In genomic region chr3:82741346-82741745, GRCh38 we compare ENCODE assay signal across 30 cellular contexts.
"Had no signal": no experiment of that assay in that cellular context is flagged by ENCODE, and none has a peak within 500 bp of the region (broad histone marks: within the 10 kb centered on the region; RNA-seq: fewer than 3 reads in every experiment).

No MANE protein-coding gene starts in this region.

- H3K9me3 ChIP-seq: ovary, psoas muscle, suprapubic skin, testis, tibial artery, transverse colon, upper lobe of right lung, uterus had no signal

- DNase-seq: naive thymus-derived CD8-positive, alpha-beta T cell; nephron progenitor cell; nucleus accumbens; ovary; posterior cingulate gyrus; psoas muscle; right cardiac atrium; spleen; stimulated activated CD4-positive, alpha-beta T cell treated with anti-CD3 and anti-CD28 coated beads, Interleukin-12 subunit alpha, Interleukin-12 subunit beta, amount 100 ng/mL, for 4 hours; stimulated activated CD4-positive, alpha-beta T cell treated with anti-CD3 and anti-CD28 coated beads, Interleukin-1b, Interleukin-23, amount 100 ng/mL, for 48 hours; stimulated activated CD4-positive, alpha-beta T cell treated with anti-CD3 and anti-CD28 coated beads, Interleukin-4, amount 100 ng/mL, for 1 hour; stimulated activated CD4-positive, alpha-beta T cell treated with anti-CD3 and anti-CD28 coated beads, Interleukin-4, amount 100 ng/mL, for 4 hours; stimulated activated CD8-positive, alpha-beta memory T cell treated with anti-CD3 and anti-CD28 coated beads, Interleukin-4, amount 100 ng/mL, for 48 hours; stimulated activated naive CD4-positive, alpha-beta T cell; stimulated activated naive CD8-positive, alpha-beta T cell treated with anti-CD3 and anti-CD28 coated beads, Interleukin-15, amount 100 ng/mL, for 72 hours; stimulated activated naive CD8-positive, alpha-beta T cell treated with anti-CD3 and anti-CD28 coated beads, Interleukin-15, Interleukin-2, amounts not matched to agents 100 U/mL and 50 U/mL, for 24 hours; substantia nigra; testis; tibial artery; transverse colon; upper lobe of right lung; uterus had no signal

- H3K4me1 ChIP-seq: parathyroid adenoma, psoas muscle, spleen, suprapubic skin, testis, transverse colon, upper lobe of right lung, uterus had no signal

- H2AFZ ChIP-seq: parathyroid adenoma had no signal

- H3K36me3 ChIP-seq: neutrophil, ovary, spleen, suprapubic skin, tibial artery, transverse colon, upper lobe of right lung, uterus had no signal

- H3K27ac ChIP-seq: neutrophil, ovary, parathyroid adenoma, psoas muscle, skin epidermis, spleen, suprapubic skin, testis, tibial artery, transverse colon, upper lobe of right lung, uterus had no signal

- H3K4me3 ChIP-seq: ovary, psoas muscle, skin epidermis, smooth muscle cell, spleen, suprapubic skin, testis, tibial artery, transverse colon, upper lobe of right lung, uterus had no signal

- H3K79me2 ChIP-seq: parathyroid adenoma had no signal

- H3K27me3 ChIP-seq: neutrophil, ovary, spleen, suprapubic skin, testis, tibial artery, transverse colon, upper lobe of right lung, uterus had no signal

- H3K4me2 ChIP-seq: smooth muscle cell had no signal

- H3K9ac ChIP-seq: parathyroid adenoma had no signal

- ATAC-seq: naive thymus-derived CD8-positive, alpha-beta T cell; natural killer cell treated with Interleukin-12 subunit alpha and Interleukin-12 subunit beta and Interleukin-15 and Interleukin-18, amount 100 ng/mL, for 72 hours; psoas muscle; right cardiac atrium; sciatic nerve; stimulated activated memory B cell treated with anti-CD40 and anti-IgM and Interleukin-4, amounts not matched to agents 10 μg/mL and 1 μg/mL and 100 μg/mL, for 72 hours; stimulated activated naive CD8-positive, alpha-beta T cell treated with anti-CD3 and anti-CD28 coated beads, Interleukin-15, amount 100 ng/mL, for 72 hours; stimulated activated naive CD8-positive, alpha-beta T cell treated with anti-CD3 and anti-CD28 coated beads, Interleukin-15, Interleukin-2, amounts not matched to agents 100 U/mL and 50 U/mL, for 24 hours; upper lobe of right lung had no signal
